Comparison of ENCODE assay signal across 10 cellular contexts in genomic region chr20:58818585-58819285, GRCh38. TPM values are rescaled to one million over a fixed set of nuclear protein-coding genes. Genes with fewer than 3 reads are reported as not detected.
DNase-seq lines count a peak whose midpoint lies in the region; ATAC-seq and TF ChIP-seq lines count a peak whose summit lies in the region.
"Had no signal": no experiment of that assay in that cellular context is flagged by ENCODE, and none has a peak within 500 bp of the region (broad histone marks: within the 10 kb centered on the region; RNA-seq: fewer than 3 reads in every experiment).

No MANE protein-coding gene starts in this region.

- ATAC-seq in DND-41 (ENCODE audit: insufficient read depth, low read depth): peak; percentile 62
- ATAC-seq in GM19397 (IDR thresholded peaks at IDR 0.05; ENCODE audit: unreplicated experiment): no peak
- no peak for ATAC-seq in heart right ventricle
- ATAC-seq in GM19035 (IDR thresholded peaks at IDR 0.05; ENCODE audit: unreplicated experiment): no peak
- ATAC-seq: left cardiac atrium had no signal

- H3K4me2 ChIP-seq in DND-41 (ENCODE audit: insufficient read depth, low read length) (no peak overlapping the region), smooth muscle cell (peak overlapping the region; percentile 60)

- H3K27ac ChIP-seq in DND-41 (ENCODE audit: low read length): no peak overlapping the region
- H3K27ac ChIP-seq in smooth muscle cell (ENCODE audit: low read depth): peak overlapping the region; percentile 29
- no peak overlapping the region for H3K27ac ChIP-seq in heart right ventricle

- H3K36me3 ChIP-seq in DND-41 (ENCODE audit: insufficient read depth, low read length) (no peaks in the 10 kb centered on the region), smooth muscle cell (ENCODE audit: low read depth) (no peaks in the 10 kb centered on the region), heart right ventricle (no peaks in the 10 kb centered on the region)

- H3F3A ChIP-seq in smooth muscle cell (ENCODE audit: low read depth): peaks cover 5% of the 10 kb centered on the region

- intact Hi-C loops in heart right ventricle (cut with DNase I): no loop called here

- no peak overlapping the region for H3K4me3 ChIP-seq in DND-41 (ENCODE audit: low read depth in 1 of 2, low read length in 2 of 2)
- H3K4me3 ChIP-seq in smooth muscle cell: no peak overlapping the region
- no peak overlapping the region for H3K4me3 ChIP-seq in heart right ventricle

- 47% methylated on average over 8 of the region's 8 CpGs for WGBS in smooth muscle cell (ENCODE audit: low lambda C conversion rate)
- WGBS in heart right ventricle, 2 donors: 73 to 79% methylated on average over 8 of the region's 8 CpGs

- H3K4me1 ChIP-seq in DND-41 (ENCODE audit: insufficient read depth, low read length) (peaks cover 10% of the 10 kb centered on the region), smooth muscle cell (ENCODE audit: low read depth) (no peaks in the 10 kb centered on the region), heart right ventricle (no peaks in the 10 kb centered on the region)

- H3K79me2 ChIP-seq in DND-41 (ENCODE audit: insufficient read depth, low read length) (no peaks in the 10 kb centered on the region), smooth muscle cell (ENCODE audit: low read depth) (no peaks in the 10 kb centered on the region)

- TF ChIP-seq CTCF in DND-41 (IDR thresholded peaks at IDR 0.05; ENCODE audit: borderline replicate concordance, extremely low read depth, low read length, poor library complexity, severe bottlenecking) (no peak), smooth muscle cell (IDR thresholded peaks at IDR 0.05; ENCODE audit: borderline replicate concordance, insufficient read depth, poor library complexity, severe bottlenecking) (no peak), heart right ventricle (IDR thresholded peaks at IDR 0.05) (no peak)

- H3K9me3 ChIP-seq in DND-41 (ENCODE audit: insufficient read depth, low read length, severe bottlenecking): peaks cover 5% of the 10 kb centered on the region
- H3K9me3 ChIP-seq in smooth muscle cell (replicated peaks; ENCODE audit: low read depth): no peaks in the 10 kb centered on the region
- no peaks in the 10 kb centered on the region for H3K9me3 ChIP-seq in heart right ventricle

- H2AFZ ChIP-seq in DND-41 (ENCODE audit: low read depth, low read length) (no peak overlapping the region), smooth muscle cell (ENCODE audit: low read depth) (no peak overlapping the region)

- no peaks in the 10 kb centered on the region; the same call in 1 of the 2 replicates for H4K20me1 ChIP-seq in DND-41 (ENCODE audit: insufficient read depth, low read length)
- H4K20me1 ChIP-seq in smooth muscle cell (ENCODE audit: low read depth): peaks cover 61% of the 10 kb centered on the region

- H3K27me3 ChIP-seq in DND-41 (ENCODE audit: insufficient read depth, low read length, poor library complexity) (peaks cover 3% of the 10 kb centered on the region), smooth muscle cell (ENCODE audit: low read depth) (no peaks in the 10 kb centered on the region), heart right ventricle (no peaks in the 10 kb centered on the region)

- DNase-seq in DND-41 (peak; percentile 55), NCI-H226 (peak; percentile 50), amniotic epithelial cell (ENCODE audit: low read depth) (peak; percentile 84), smooth muscle cell (lab: John Stamatoyannopoulos, UW; ENCODE audit: unreplicated experiment) (no peak), heart right ventricle (no peak), Kasumi-1 (lab: John Stamatoyannopoulos, UW) (no peak)
- DNase-seq: central memory CD4-positive, alpha-beta T cell; left cardiac atrium had no signal

- no peak overlapping the region for H3K9ac ChIP-seq in DND-41 (ENCODE audit: low read depth, low read length)
- no peak overlapping the region for H3K9ac ChIP-seq in smooth muscle cell (ENCODE audit: low read depth)

RNA-seq across cellular contexts. Expression of gene GNAS-AS1, which starts 32.0 kb away (rescaled TPM):
- 0.13 and 0.40 TPM in 2 replicates for total RNA-seq in smooth muscle cell
- 0.35 TPM in 1 of 2 replicates, not detected in the other for polyA plus RNA-seq in smooth muscle cell
- total RNA-seq in heart right ventricle: 1 to 10 TPM in 1 of 10 donors, under 1 TPM in 9; 0.15 to 1.5 (median 0.41) TPM
- 1 to 10 TPM in 1 of 2 donors, under 1 TPM in 1; 0.06 to 1.1 TPM for polyA plus RNA-seq in heart right ventricle

RNA-seq across cellular contexts. Expression of gene GNAS, which starts 33.8 kb away (rescaled TPM):
- total RNA-seq in smooth muscle cell (1,103 and 1,240 TPM in 2 replicates), heart right ventricle (1,000 to 10,000 TPM; 1,348 to 2,208 (median 1,783) TPM)
- polyA plus RNA-seq in smooth muscle cell (1,914 and 1,960 TPM in 2 replicates), heart right ventricle (1,000 to 10,000 TPM; 1,614 to 5,181 TPM)

Comparison
In these comparisons a context has a peak if more than half of its experiments do, and no peak if none do; other contexts are left out.
1. DNase-seq: peak in DND-41 (single experiment), NCI-H226 (single experiment) and amniotic epithelial cell (single experiment); none in smooth muscle cell (single experiment), heart right ventricle (0 of 2) and Kasumi-1 (0 of 2).